Comparison of ENCODE assay signal across 1 cellular context in the genomic region with DNA sequence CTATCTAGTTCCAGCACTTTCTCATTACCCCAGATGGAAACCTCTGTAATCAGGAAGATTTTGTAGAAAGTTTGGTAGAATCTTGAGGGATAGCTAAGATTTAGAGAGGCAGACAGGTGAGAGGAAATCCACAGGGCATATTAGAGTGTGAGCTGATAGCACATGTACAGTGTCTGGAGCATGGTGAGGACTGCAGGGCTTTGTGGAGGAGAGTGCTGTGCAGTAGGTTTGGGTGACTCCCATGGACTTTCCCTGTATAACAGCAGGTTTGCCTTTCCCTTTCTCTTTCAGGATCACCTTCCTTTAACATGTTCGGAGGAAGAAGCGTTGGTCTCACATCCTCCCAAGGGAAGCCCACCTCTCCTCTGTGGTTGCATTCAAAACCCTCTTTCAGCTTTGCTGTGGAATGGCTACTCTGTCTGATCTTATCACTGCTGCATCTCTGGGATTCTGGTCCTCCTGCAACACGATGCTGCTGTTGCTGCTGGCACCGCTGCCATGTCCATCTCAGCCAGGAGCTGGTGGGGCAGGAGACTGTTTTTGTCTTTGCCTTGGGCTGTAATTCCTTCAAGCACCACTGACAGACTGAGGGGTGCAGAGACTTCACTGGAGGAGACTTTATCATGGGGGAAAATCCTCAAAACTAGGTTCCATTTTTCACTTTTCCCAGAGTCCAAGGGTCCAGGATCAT.
TF ChIP-seq lines count a peak whose summit lies in the region.

No MANE protein-coding gene starts in this region.

TF ChIP-seq in GM23338, 12 proteins besides CTCF, POLR2A, EP300 and RAD21 (continued from another document):
- TF ChIP-seq, protein P1, sequence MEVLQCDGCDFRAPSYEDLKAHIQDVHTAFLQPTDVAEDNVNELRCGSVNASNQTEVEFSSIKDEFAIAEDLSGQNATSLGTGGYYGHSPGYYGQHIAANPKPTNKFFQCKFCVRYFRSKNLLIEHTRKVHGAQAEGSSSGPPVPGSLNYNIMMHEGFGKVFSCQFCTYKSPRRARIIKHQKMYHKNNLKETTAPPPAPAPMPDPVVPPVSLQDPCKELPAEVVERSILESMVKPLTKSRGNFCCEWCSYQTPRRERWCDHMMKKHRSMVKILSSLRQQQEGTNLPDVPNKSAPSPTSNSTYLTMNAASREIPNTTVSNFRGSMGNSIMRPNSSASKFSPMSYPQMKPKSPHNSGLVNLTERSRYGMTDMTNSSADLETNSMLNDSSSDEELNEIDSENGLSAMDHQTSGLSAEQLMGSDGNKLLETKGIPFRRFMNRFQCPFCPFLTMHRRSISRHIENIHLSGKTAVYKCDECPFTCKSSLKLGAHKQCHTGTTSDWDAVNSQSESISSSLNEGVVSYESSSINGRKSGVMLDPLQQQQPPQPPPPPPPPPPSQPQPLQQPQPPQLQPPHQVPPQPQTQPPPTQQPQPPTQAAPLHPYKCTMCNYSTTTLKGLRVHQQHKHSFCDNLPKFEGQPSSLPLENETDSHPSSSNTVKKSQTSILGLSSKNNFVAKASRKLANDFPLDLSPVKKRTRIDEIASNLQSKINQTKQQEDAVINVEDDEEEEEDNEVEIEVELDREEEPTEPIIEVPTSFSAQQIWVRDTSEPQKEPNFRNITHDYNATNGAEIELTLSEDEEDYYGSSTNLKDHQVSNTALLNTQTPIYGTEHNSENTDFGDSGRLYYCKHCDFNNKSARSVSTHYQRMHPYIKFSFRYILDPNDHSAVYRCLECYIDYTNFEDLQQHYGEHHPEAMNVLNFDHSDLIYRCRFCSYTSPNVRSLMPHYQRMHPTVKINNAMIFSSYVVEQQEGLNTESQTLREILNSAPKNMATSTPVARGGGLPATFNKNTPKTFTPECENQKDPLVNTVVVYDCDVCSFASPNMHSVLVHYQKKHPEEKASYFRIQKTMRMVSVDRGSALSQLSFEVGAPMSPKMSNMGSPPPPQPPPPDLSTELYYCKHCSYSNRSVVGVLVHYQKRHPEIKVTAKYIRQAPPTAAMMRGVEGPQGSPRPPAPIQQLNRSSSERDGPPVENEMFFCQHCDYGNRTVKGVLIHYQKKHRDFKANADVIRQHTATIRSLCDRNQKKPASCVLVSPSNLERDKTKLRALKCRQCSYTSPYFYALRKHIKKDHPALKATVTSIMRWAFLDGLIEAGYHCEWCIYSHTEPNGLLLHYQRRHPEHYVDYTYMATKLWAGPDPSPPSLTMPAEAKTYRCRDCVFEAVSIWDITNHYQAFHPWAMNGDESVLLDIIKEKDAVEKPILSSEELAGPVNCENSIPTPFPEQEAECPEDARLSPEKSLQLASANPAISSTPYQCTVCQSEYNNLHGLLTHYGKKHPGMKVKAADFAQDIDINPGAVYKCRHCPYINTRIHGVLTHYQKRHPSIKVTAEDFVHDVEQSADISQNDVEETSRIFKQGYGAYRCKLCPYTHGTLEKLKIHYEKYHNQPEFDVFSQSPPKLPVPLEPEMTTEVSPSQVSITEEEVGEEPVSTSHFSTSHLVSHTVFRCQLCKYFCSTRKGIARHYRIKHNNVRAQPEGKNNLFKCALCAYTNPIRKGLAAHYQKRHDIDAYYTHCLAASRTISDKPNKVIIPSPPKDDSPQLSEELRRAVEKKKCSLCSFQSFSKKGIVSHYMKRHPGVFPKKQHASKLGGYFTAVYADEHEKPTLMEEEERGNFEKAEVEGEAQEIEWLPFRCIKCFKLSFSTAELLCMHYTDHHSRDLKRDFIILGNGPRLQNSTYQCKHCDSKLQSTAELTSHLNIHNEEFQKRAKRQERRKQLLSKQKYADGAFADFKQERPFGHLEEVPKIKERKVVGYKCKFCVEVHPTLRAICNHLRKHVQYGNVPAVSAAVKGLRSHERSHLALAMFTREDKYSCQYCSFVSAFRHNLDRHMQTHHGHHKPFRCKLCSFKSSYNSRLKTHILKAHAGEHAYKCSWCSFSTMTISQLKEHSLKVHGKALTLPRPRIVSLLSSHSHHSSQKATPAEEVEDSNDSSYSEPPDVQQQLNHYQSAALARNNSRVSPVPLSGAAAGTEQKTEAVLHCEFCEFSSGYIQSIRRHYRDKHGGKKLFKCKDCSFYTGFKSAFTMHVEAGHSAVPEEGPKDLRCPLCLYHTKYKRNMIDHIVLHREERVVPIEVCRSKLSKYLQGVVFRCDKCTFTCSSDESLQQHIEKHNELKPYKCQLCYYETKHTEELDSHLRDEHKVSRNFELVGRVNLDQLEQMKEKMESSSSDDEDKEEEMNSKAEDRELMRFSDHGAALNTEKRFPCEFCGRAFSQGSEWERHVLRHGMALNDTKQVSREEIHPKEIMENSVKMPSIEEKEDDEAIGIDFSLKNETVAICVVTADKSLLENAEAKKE (CRISPR knock-in tag; IDR thresholded peaks at IDR 0.05): no peak
